Comparison of ENCODE assay signal across 18 cellular contexts in genomic region chr5:171705036-171705435, GRCh38.
"Had no signal": no experiment of that assay in that cellular context is flagged by ENCODE, and none has a peak within 500 bp of the region (broad histone marks: within the 10 kb centered on the region; RNA-seq: fewer than 3 reads in every experiment).

No MANE protein-coding gene starts in this region.

- H3K9me3 Mint-ChIP-seq: central memory CD8-positive, alpha-beta T cell; dendritic cell treated with granulocyte-macrophage colony-stimulating factor and Interleukin-4, amounts not matched to agents 40 ng/mL and 50 ng/mL, for 4 days; stimulated activated effector memory CD8-positive, alpha-beta T cell treated with anti-CD3 and anti-CD28 coated beads, Interleukin-12 subunit alpha, Interleukin-12 subunit beta, amount 100 ng/mL, for 72 hours; stimulated activated naive CD8-positive, alpha-beta T cell treated with anti-CD3 and anti-CD28 coated beads, Interleukin-15, Interleukin-2, amounts not matched to agents 100 ng/mL and 50 ng/mL, for 24 hours had no signal

- H3K27ac Mint-ChIP-seq: dendritic cell treated with granulocyte-macrophage colony-stimulating factor and Interleukin-4, amounts not matched to agents 40 ng/mL and 50 ng/mL, for 4 days; progenitor cell of endocrine pancreas; stimulated activated effector memory CD8-positive, alpha-beta T cell treated with anti-CD3 and anti-CD28 coated beads, Interleukin-12 subunit alpha, Interleukin-12 subunit beta, amount 100 ng/mL, for 72 hours; stimulated activated naive CD8-positive, alpha-beta T cell treated with anti-CD3 and anti-CD28 coated beads, Interleukin-15, Interleukin-2, amounts not matched to agents 100 ng/mL and 50 ng/mL, for 24 hours had no signal

- H3K4me3 ChIP-seq: mucosa of descending colon, ovary, right lobe of liver, tibial artery, upper lobe of right lung had no signal

- H3K4me3 Mint-ChIP-seq: central memory CD8-positive, alpha-beta T cell; dendritic cell treated with granulocyte-macrophage colony-stimulating factor and Interleukin-4, amounts not matched to agents 40 ng/mL and 50 ng/mL, for 4 days; naive thymus-derived CD8-positive, alpha-beta T cell; stimulated activated effector memory CD8-positive, alpha-beta T cell treated with anti-CD3 and anti-CD28 coated beads, Interleukin-12 subunit alpha, Interleukin-12 subunit beta, amount 100 ng/mL, for 72 hours; stimulated activated naive CD8-positive, alpha-beta T cell treated with anti-CD3 and anti-CD28 coated beads, Interleukin-15, Interleukin-2, amounts not matched to agents 100 ng/mL and 50 ng/mL, for 24 hours had no signal

- H3K27me3 ChIP-seq: ovary, right lobe of liver, tibial artery, upper lobe of right lung had no signal

- DNase-seq: erythroblast; foreskin melanocyte; hippocampal formation; kidney glomerular epithelial cell; mucosa of descending colon; naive thymus-derived CD8-positive, alpha-beta T cell; ovary; stimulated activated CD4-positive, alpha-beta T cell treated with anti-CD3 and anti-CD28 coated beads, Interleukin-4, amount 100 ng/mL, for 1 hour; stimulated activated CD8-positive, alpha-beta memory T cell treated with anti-CD3 and anti-CD28 coated beads, Interleukin-4, amount 100 ng/mL, for 48 hours; upper lobe of right lung had no signal

- ATAC-seq: left lobe of liver; mucosa of descending colon; naive thymus-derived CD8-positive, alpha-beta T cell; right lobe of liver; stimulated activated effector memory CD8-positive, alpha-beta T cell treated with anti-CD3 and anti-CD28 coated beads, Interleukin-12 subunit alpha, Interleukin-12 subunit beta, amount 100 ng/mL, for 72 hours; upper lobe of right lung had no signal

- H3K36me3 ChIP-seq: ovary, right lobe of liver, tibial artery, upper lobe of right lung had no signal

- H3K9me3 ChIP-seq: mucosa of descending colon, ovary, right lobe of liver, tibial artery, upper lobe of right lung had no signal

- H3K4me1 Mint-ChIP-seq: central memory CD8-positive, alpha-beta T cell; naive thymus-derived CD8-positive, alpha-beta T cell; stimulated activated effector memory CD8-positive, alpha-beta T cell treated with anti-CD3 and anti-CD28 coated beads, Interleukin-12 subunit alpha, Interleukin-12 subunit beta, amount 100 ng/mL, for 72 hours had no signal

- H3K4me1 ChIP-seq: right lobe of liver, tibial artery, upper lobe of right lung had no signal

- H3K27ac ChIP-seq: ovary, right lobe of liver, tibial artery, upper lobe of right lung had no signal

- H3K36me3 Mint-ChIP-seq: naive thymus-derived CD8-positive, alpha-beta T cell; stimulated activated effector memory CD8-positive, alpha-beta T cell treated with anti-CD3 and anti-CD28 coated beads, Interleukin-12 subunit alpha, Interleukin-12 subunit beta, amount 100 ng/mL, for 72 hours had no signal
